Comparison of ENCODE assay signal across 26 cellular contexts in genomic region chr4:146382194-146382593, GRCh38.
"Had no signal": no experiment of that assay in that cellular context is flagged by ENCODE, and none has a peak within 500 bp of the region (broad histone marks: within the 10 kb centered on the region; RNA-seq: fewer than 3 reads in every experiment).

No MANE protein-coding gene starts in this region.

- H3K4me1 Mint-ChIP-seq: activated T-helper 17 cell treated with anti-CD3 and anti-CD28 coated beads, Interleukin-2, amount 50 U/mL, for 72 hours had no signal

- H3K9me3 ChIP-seq: lower lobe of right lung, right lobe of liver, suprapubic skin, transverse colon had no signal

- H3K27me3 ChIP-seq: hepatocyte, right lobe of liver, suprapubic skin, transverse colon had no signal

- H3K4me2 ChIP-seq: hepatocyte had no signal

- H3K27ac Mint-ChIP-seq: activated naive CD4-positive, alpha-beta T cell treated with anti-CD3 and anti-CD28 coated beads, Interleukin-2, amount 50 U/mL, for 72 hours; activated T-cell treated with anti-CD3 and anti-CD28 coated beads, Interleukin-2, amount 50 U/mL, for 24 hours; activated T-helper 17 cell treated with anti-CD3 and anti-CD28 coated beads, Interleukin-2, amount 50 U/mL, for 72 hours; dendritic cell treated with granulocyte-macrophage colony-stimulating factor and Interleukin-4, amounts not matched to agents 40 ng/mL and 50 ng/mL, for 4 days; naive B cell; stimulated activated effector memory CD8-positive, alpha-beta T cell treated with anti-CD3 and anti-CD28 coated beads, Interleukin-12 subunit alpha, Interleukin-12 subunit beta, amount 100 ng/mL, for 72 hours had no signal

- H3K9me3 Mint-ChIP-seq: activated T-cell treated with anti-CD3 and anti-CD28 coated beads, Interleukin-2, amount 50 U/mL, for 24 hours; activated T-helper 17 cell treated with anti-CD3 and anti-CD28 coated beads, Interleukin-2, amount 50 U/mL, for 72 hours; dendritic cell treated with granulocyte-macrophage colony-stimulating factor and Interleukin-4, amounts not matched to agents 40 ng/mL and 50 ng/mL, for 4 days; immature natural killer cell; stimulated activated effector memory CD8-positive, alpha-beta T cell treated with anti-CD3 and anti-CD28 coated beads, Interleukin-12 subunit alpha, Interleukin-12 subunit beta, amount 100 ng/mL, for 72 hours; stimulated activated naive CD8-positive, alpha-beta T cell treated with anti-CD3 and anti-CD28 coated beads, Interleukin-15, amount 100 ng/mL, for 72 hours had no signal

- H3K36me3 ChIP-seq: lower lobe of right lung, right lobe of liver, suprapubic skin, transverse colon, WERI-Rb-1 had no signal

- H3K27ac ChIP-seq: hepatocyte, lower lobe of right lung, right lobe of liver, skin epidermis, suprapubic skin, transverse colon, WERI-Rb-1 had no signal

- H2AFZ ChIP-seq: hepatocyte had no signal

- H3K36me3 Mint-ChIP-seq: brain; immature natural killer cell; naive B cell; stimulated activated effector memory CD8-positive, alpha-beta T cell treated with anti-CD3 and anti-CD28 coated beads, Interleukin-12 subunit alpha, Interleukin-12 subunit beta, amount 100 ng/mL, for 72 hours had no signal

- H3K4me3 ChIP-seq: hepatocyte, lower lobe of right lung, right lobe of liver, skin epidermis, suprapubic skin, transverse colon had no signal

- H3K4me3 Mint-ChIP-seq: activated T-cell treated with anti-CD3 and anti-CD28 coated beads, Interleukin-2, amount 50 U/mL, for 24 hours; activated T-helper 17 cell treated with anti-CD3 and anti-CD28 coated beads, Interleukin-2, amount 50 U/mL, for 72 hours; brain; dendritic cell treated with granulocyte-macrophage colony-stimulating factor and Interleukin-4, amounts not matched to agents 40 ng/mL and 50 ng/mL, for 4 days; immature natural killer cell; naive B cell; stimulated activated effector memory CD8-positive, alpha-beta T cell treated with anti-CD3 and anti-CD28 coated beads, Interleukin-12 subunit alpha, Interleukin-12 subunit beta, amount 100 ng/mL, for 72 hours; stimulated activated naive CD8-positive, alpha-beta T cell treated with anti-CD3 and anti-CD28 coated beads, Interleukin-15, amount 100 ng/mL, for 72 hours had no signal

- H3K4me1 ChIP-seq: lower lobe of right lung, right lobe of liver, suprapubic skin, transverse colon had no signal

- H3K27me3 Mint-ChIP-seq: activated T-cell treated with anti-CD3 and anti-CD28 coated beads, Interleukin-2, amount 50 U/mL, for 24 hours; activated T-helper 17 cell treated with anti-CD3 and anti-CD28 coated beads, Interleukin-2, amount 50 U/mL, for 72 hours; brain; dendritic cell treated with granulocyte-macrophage colony-stimulating factor and Interleukin-4, amounts not matched to agents 40 ng/mL and 50 ng/mL, for 4 days; naive B cell; stimulated activated naive CD8-positive, alpha-beta T cell treated with anti-CD3 and anti-CD28 coated beads, Interleukin-15, amount 100 ng/mL, for 72 hours had no signal

- DNase-seq: activated CD4-positive, CD25-positive, alpha-beta regulatory T cell treated with anti-CD3 and anti-CD28 coated beads, Interleukin-2, amount 50 U/mL, for 72 hours; activated CD8-positive, alpha-beta memory T cell treated with anti-CD3 and anti-CD28 coated beads for 24 hours; activated CD8-positive, alpha-beta memory T cell treated with anti-CD3 and anti-CD28 coated beads, Interleukin-2, amount 50 U/mL, for 4 hours; activated T-cell treated with anti-CD3 and anti-CD28 coated beads, Interleukin-2, amount 50 U/mL, for 24 hours; aorta; effector CD4-positive, alpha-beta T cell; erythroblast; foreskin melanocyte; glutamatergic neuron; immature natural killer cell; lower lobe of right lung; naive B cell; nucleus accumbens; right lobe of liver; stimulated activated CD4-positive, alpha-beta T cell treated with anti-CD3 and anti-CD28 coated beads, Interleukin-1b, Interleukin-23, amount 100 ng/mL, for 48 hours; stimulated activated naive CD8-positive, alpha-beta T cell treated with anti-CD3 and anti-CD28 coated beads, Interleukin-15, amount 100 ng/mL, for 72 hours; transverse colon; WERI-Rb-1 had no signal

- H3K79me2 ChIP-seq: hepatocyte had no signal
